ENCODE assay signal across 23 cellular contexts in genomic region chr15:64779630-64780029, GRCh38. TPM values are rescaled to one million over a fixed set of nuclear protein-coding genes. Genes with fewer than 3 reads are reported as not detected.
A peak's percentile ranks its signal among the peaks of the same experiment; 100 is the strongest.
DNase-seq lines count a peak whose midpoint lies in the region; ATAC-seq, FAIRE-seq and TF ChIP-seq lines count a peak whose summit lies in the region.
"Had no signal": no experiment of that assay in that cellular context is flagged by ENCODE, and none has a peak within 500 bp of the region (broad histone marks: within the 10 kb centered on the region; RNA-seq: fewer than 3 reads in every experiment).

No MANE protein-coding gene starts in this region.

- CTCF ChIA-PET in HEK293 (lab: Yijun Ruan, JAX) (no interaction called here), K562 (lab: Yijun Ruan, JAX; ENCODE audit: low intra/inter-chr PET ratio) (interaction anchor here (0.5 kb wide), 1 partner anchor 196 kb away, joined by 3 read pairs; no protein-coding TSS in a partner anchor)

- peaks cover 9% of the 10 kb centered on the region; the same call in 2 of the 3 replicates for H3K36me3 Mint-ChIP-seq in GM23338 (ENCODE audit: low read depth)
- no peaks in the 10 kb centered on the region for H3K36me3 Mint-ChIP-seq in endodermal cell (ENCODE audit: low read depth)
- H3K36me3 Mint-ChIP-seq: CD8-positive, alpha-beta T cell had no signal

- H3K27me3 Mint-ChIP-seq in GM23338 (ENCODE audit: insufficient read depth, low read depth, poor library complexity) = peaks cover 10% of the 10 kb centered on the region
- no peaks in the 10 kb centered on the region for H3K27me3 Mint-ChIP-seq in endodermal cell (ENCODE audit: insufficient read depth)

- H3K27me3 ChIP-seq in GM23338 (ENCODE audit: insufficient read depth) = no peaks in the 10 kb centered on the region
- peaks cover 18 to 36% of the 10 kb centered on the region in 2 experiments; a peak in 4 of 5 replicates for H3K27me3 ChIP-seq in K562 (ENCODE audit: control insufficient read depth in 2 of 2, insufficient read depth in 2 of 2, low read length in 2 of 2)
- H3K27me3 ChIP-seq in endodermal cell (ENCODE audit: control insufficient read depth, insufficient read depth, low read length, poor library complexity, severe bottlenecking) = no peaks in the 10 kb centered on the region
- peaks cover 5% of the 10 kb centered on the region; the same call in 1 of the 2 replicates for H3K27me3 ChIP-seq in BE2C
- H3K27me3 ChIP-seq in right cardiac atrium (ENCODE audit: control insufficient read depth, insufficient read depth) = no peaks in the 10 kb centered on the region

- H3K4me1 Mint-ChIP-seq in GM23338 (peaks cover 48% of the 10 kb centered on the region), endodermal cell (peaks cover 44% of the 10 kb centered on the region)

- in situ Hi-C loops in K562 (cut with MboI) = no loop called here

- intact Hi-C loops in K562 (cut with micrococcal nuclease) = no loop called here
- intact Hi-C loops in right cardiac atrium (cut with DNase I) = no loop called here

- H3K9me3 Mint-ChIP-seq in GM23338 (no peaks in the 10 kb centered on the region), endodermal cell (no peaks in the 10 kb centered on the region)
- H3K9me3 Mint-ChIP-seq: CD4-positive, alpha-beta T cell; CD8-positive, alpha-beta T cell had no signal

- no peaks in the 10 kb centered on the region for H4K20me1 ChIP-seq in GM23338 (replicated peaks; ENCODE audit: insufficient read depth)
- H4K20me1 ChIP-seq in K562 (replicated peaks; ENCODE audit: control insufficient read depth, insufficient read depth, low read length) = peaks cover 3% of the 10 kb centered on the region; the same call in 1 of the 2 replicates

- no TSS peak for BruUV-seq in K562 (replicated peaks; lab: Mats Ljungman, UMichigan)

- H3K4me1 ChIP-seq in GM23338 (ENCODE audit: insufficient read depth) (peaks cover 50% of the 10 kb centered on the region), HEK293 (ENCODE audit: control insufficient read depth, insufficient read depth, low read length) (no peaks in the 10 kb centered on the region), K562 (replicated peaks in 1 of 2; ENCODE audit: control insufficient read depth in 2 of 2, insufficient read depth in 2 of 2, low read length in 2 of 2) (peaks cover 0 to 19% of the 10 kb centered on the region in 2 experiments; a peak in 2 of 5 replicates), endodermal cell (ENCODE audit: control insufficient read depth, insufficient read depth, low read length) (peaks cover 11% of the 10 kb centered on the region), BE2C (no peaks in the 10 kb centered on the region), right cardiac atrium (ENCODE audit: control insufficient read depth, insufficient read depth, low read length) (peaks cover 3% of the 10 kb centered on the region)
- H3K4me1 ChIP-seq: Caco-2 had no signal

- H3F3A ChIP-seq in GM23338 (replicated peaks; ENCODE audit: low read depth) = peaks cover 13% of the 10 kb centered on the region; the same call in 1 of the 2 replicates

- H3K79me2 ChIP-seq in GM23338 (replicated peaks; ENCODE audit: insufficient read depth) = peaks cover 40% of the 10 kb centered on the region
- no peaks in the 10 kb centered on the region for H3K79me2 ChIP-seq in K562 (ENCODE audit: control insufficient read depth, insufficient read depth, low read length)

- H3K9ac ChIP-seq in K562 (ENCODE audit: insufficient read depth in 1 of 2, low read depth in 2 of 2, low read length in 2 of 2) (no peak overlapping the region), endodermal cell (ENCODE audit: extremely low read depth, low read length, poor library complexity, severe bottlenecking) (no peak overlapping the region)
- H3K9ac ChIP-seq: BLaER1 treated with 17β-estradiol and CSF1 and Interleukin-3, amounts not matched to agents 10 nM and 100 nM had no signal

- no peaks in the 10 kb centered on the region; the same call in 1 of the 2 replicates for H3K36me3 ChIP-seq in GM23338 (ENCODE audit: insufficient read depth)
- H3K36me3 ChIP-seq in HEK293 (ENCODE audit: control insufficient read depth in 2 of 2, insufficient read depth in 1 of 2, low read length in 2 of 2) = no peaks in the 10 kb centered on the region
- H3K36me3 ChIP-seq in K562 (ENCODE audit: control insufficient read depth, insufficient read depth, low read length) = no peaks in the 10 kb centered on the region
- H3K36me3 ChIP-seq in endodermal cell (ENCODE audit: control insufficient read depth, insufficient read depth, low read length) = no peaks in the 10 kb centered on the region
- no peaks in the 10 kb centered on the region for H3K36me3 ChIP-seq in BE2C
- H3K36me3 ChIP-seq: BLaER1 treated with 17β-estradiol and CSF1 and Interleukin-3, amounts not matched to agents 10 nM and 100 nM had no signal

- ATAC-seq in GM23338 (no peak), K562 (no peak), right cardiac atrium (no peak)
- ATAC-seq in activated CD4-positive, CD25-positive, alpha-beta regulatory T cell treated with anti-CD3 and anti-CD28 coated beads, Interleukin-2, amount 50 U/mL, for 24 hours = no peak
- ATAC-seq: CD8-positive, alpha-beta T cell had no signal

- no peaks in the 10 kb centered on the region for H3K9me1 ChIP-seq in K562 (ENCODE audit: control insufficient read depth, insufficient read depth, low read length)

- TF ChIP-seq RAD21 in K562 (CRISPR knock-in tag; conservative IDR thresholded peaks at IDR 0.05 in 1 of 2, IDR thresholded peaks at IDR 0.05 in 1 of 2) = no peak

- H3K27ac ChIP-seq in GM23338 (ENCODE audit: low read depth) = no peak overlapping the region
- no peak overlapping the region for H3K27ac ChIP-seq in HEK293 (ENCODE audit: extremely low read depth, low read depth, low read length)
- H3K27ac ChIP-seq in K562 (ENCODE audit: extremely low read depth, low read depth, low read length) = no peak overlapping the region
- no peak overlapping the region for H3K27ac ChIP-seq in endodermal cell (ENCODE audit: low read depth, low read length)
- H3K27ac ChIP-seq in right cardiac atrium (ENCODE audit: low read length) = no peak overlapping the region
- H3K27ac ChIP-seq: BLaER1 treated with 17β-estradiol and CSF1 and Interleukin-3, amounts not matched to agents 10 nM and 100 nM; C4-2B had no signal

- H3K9me2 ChIP-seq in GM23338 (ENCODE audit: insufficient read depth) = no peaks in the 10 kb centered on the region

- H2AFZ ChIP-seq in GM23338 = no peak overlapping the region
- H2AFZ ChIP-seq in K562 (ENCODE audit: low read depth, low read length) = no peak overlapping the region

- DNase-seq in GM23338 (ENCODE audit: low spot score) = no peak
- DNase-seq in K562 (ENCODE audit: extremely low read depth in 1 of 4, low spot score in 3 of 4) = no peak
- no peak for DNase-seq in endodermal cell
- no peak for DNase-seq in effector CD8-positive, alpha-beta T cell (lab: John Stamatoyannopoulos, UW)
- no peak for DNase-seq in BE2C
- DNase-seq in right cardiac atrium = no peak
- DNase-seq: 8988T; ACHN; Caco-2; Calu3; CD4-positive, alpha-beta T cell; CD8-positive, alpha-beta T cell; DMS79 treated with DMSO at 0.1 percent for 48 hours; GF-D8 had no signal

- TF ChIP-seq POLR2A in K562 (conservative IDR thresholded peaks at IDR 0.05) = no peak

- TF ChIP-seq CTCF in GM23338 (conservative IDR thresholded peaks at IDR 0.05; ENCODE audit: low read depth in 2 of 2) = no peak
- no peak for TF ChIP-seq CTCF in HEK293 (tag by site-specific recombination; IDR thresholded peaks at IDR 0.05)
- TF ChIP-seq CTCF in K562 (IDR thresholded peaks at IDR 0.05 in 2 of 3, conservative IDR thresholded peaks at IDR 0.05 in 1 of 3; ENCODE audit: insufficient read depth in 2 of 3, low read depth in 1 of 3, low read length in 3 of 3) = no peak
- TF ChIP-seq CTCF in endodermal cell (conservative IDR thresholded peaks at IDR 0.05) = no peak
- TF ChIP-seq CTCF in BE2C (IDR thresholded peaks at IDR 0.05; ENCODE audit: low read depth, low read length) = no peak

- TF ChIP-seq EP300 in K562 (IDR thresholded peaks at IDR 0.05; ENCODE audit: low read length) = no peak

- 5% methylated on average over 1 of the region's 1 CpG for WGBS in K562 (ENCODE audit: insufficient coverage, low coverage, missing lambda C conversion rate)
- 82 to 100% methylated on average over 1 of the region's 1 CpG for WGBS in endodermal cell (ENCODE audit: insufficient coverage in 1 of 2, insufficient read length in 1 of 2), 2 experiments
- 93% methylated on average over 1 of the region's 1 CpG for WGBS in right cardiac atrium

- FAIRE-seq in K562 (lab: Jason Lieb, UNC) = no peak
- FAIRE-seq: A204.1, D721Med, G401.6, GM12891, GM19239 had no signal

- H3K9me3 ChIP-seq in HEK293 (ENCODE audit: control insufficient read depth, insufficient read depth, low read depth, low read length) = no peaks in the 10 kb centered on the region
- no peaks in the 10 kb centered on the region for H3K9me3 ChIP-seq in K562 (replicated peaks; ENCODE audit: control insufficient read depth, insufficient read depth, low read depth, low read length)
- H3K9me3 ChIP-seq in endodermal cell (ENCODE audit: control insufficient read depth, low read length) = no peaks in the 10 kb centered on the region
- no peaks in the 10 kb centered on the region; the same call in 1 of the 2 replicates for H3K9me3 ChIP-seq in BE2C
- H3K9me3 ChIP-seq in right cardiac atrium (ENCODE audit: control insufficient read depth, low read length) = no peaks in the 10 kb centered on the region
- H3K9me3 ChIP-seq: BLaER1 treated with 17β-estradiol and CSF1 and Interleukin-3, amounts not matched to agents 10 nM and 100 nM; Caco-2 had no signal

- H3K4me2 ChIP-seq in GM23338 (peak overlapping the region; percentile 58; the same call in 1 of the 2 replicates), K562 (ENCODE audit: insufficient read depth, low read length) (no peak overlapping the region)
- H3K4me2 ChIP-seq: BLaER1 treated with 17β-estradiol and CSF1 and Interleukin-3, amounts not matched to agents 10 nM and 100 nM had no signal

- H3K4me3 ChIP-seq in GM23338 = no peak overlapping the region
- H3K4me3 ChIP-seq in HEK293 (ENCODE audit: low read depth, low read length) = no peak overlapping the region
- no peak overlapping the region for H3K4me3 ChIP-seq in K562
- peak overlapping the region; percentile 30 for H3K4me3 ChIP-seq in endodermal cell (ENCODE audit: low read length)
- no peak overlapping the region for H3K4me3 ChIP-seq in BE2C (ENCODE audit: low read depth, low read length)
- no peak overlapping the region for H3K4me3 ChIP-seq in right cardiac atrium (ENCODE audit: low read length)
- H3K4me3 ChIP-seq: BLaER1 treated with 17β-estradiol and CSF1 and Interleukin-3, amounts not matched to agents 10 nM and 100 nM had no signal

- H3K27ac Mint-ChIP-seq in GM23338 (no peak overlapping the region), endodermal cell (peak overlapping the region; percentile 28)
- H3K27ac Mint-ChIP-seq: CD4-positive, alpha-beta T cell; CD8-positive, alpha-beta T cell had no signal

- H3K4me3 Mint-ChIP-seq in GM23338 (no peak overlapping the region), endodermal cell (no peak overlapping the region)
- H3K4me3 Mint-ChIP-seq: CD4-positive, alpha-beta T cell; CD8-positive, alpha-beta T cell had no signal

- POLR2A ChIA-PET in HEK293 (lab: Yijun Ruan, JAX) = no interaction called here
- POLR2A ChIA-PET in K562 (lab: Yijun Ruan, JAX) = interaction anchor here (0.6 kb wide), 1 partner anchor 70 kb away, joined by 4 read pairs; no protein-coding TSS in a partner anchor

RNA-seq across cellular contexts. Expression of gene RBPMS2, which starts 4.2 kb away (rescaled TPM):
- total RNA-seq in GM23338 (2014; rRNA removed; shearing (Covaris generic)) = 36.9 and 53.3 TPM in 2 replicates
- polyA plus RNA-seq in GM23338 (2016; fragmentation: Nextera tagmentation; extraction: Ambion mirVana) (171 and 179 TPM in 2 replicates), K562 (2011; rRNA removed) (0.36 and 1.4 TPM in 2 replicates), K562 (2014; fragmentation: Illumina TruSeq; extraction: Trizol) (2.4 and 3.0 TPM in 2 replicates), K562 (2014; fragmentation: Nextera tagmentation; extraction: Ambion mirVana) (under 1 TPM; 0.28 to 0.38 TPM), K562 (2014; rRNA removed) (0.61 and 1.8 TPM in 2 replicates), right cardiac atrium (392 TPM)
- 0.93 and 1.2 TPM in 2 replicates for total RNA-seq in K562 (2011; cell fraction: chromatin; rRNA removed; ENCODE audit: low replicate concordance)
- 0.53 and 1.2 TPM in 2 replicates for total RNA-seq in K562 (2011; cell fraction: nucleolus; rRNA removed)
- 0.66 and 2.4 TPM in 2 replicates for total RNA-seq in K562 (2011; cell fraction: nucleoplasm; rRNA removed)
- total RNA-seq in K562 (2014; rRNA removed) (0.23 and 0.29 TPM in 2 replicates), K562 (2014; rRNA removed; fragmentation: Illumina TruSeq; extraction: Trizol) (0.11 and 0.16 TPM in 2 replicates), K562 (2015; rRNA removed; fragmentation: Illumina TruSeq; extraction: Trizol) (0.08 TPM in 1 of 2 replicates, not detected in the other), K562 (2021) (2.6 and 2.7 TPM in 2 replicates), endodermal cell (100 to 1,000 TPM in 1 of 2 donors, 10 to 100 TPM in 1; 86.0 to 131 TPM), right cardiac atrium (100 to 1,000 TPM; 380 to 503 (median 388) TPM)
- 0.83 and 1.5 TPM in 2 replicates for polyA plus RNA-seq in K562 (2011; cell fraction: cytosol; rRNA removed)
- 1.00 and 1.8 TPM in 2 replicates for polyA plus RNA-seq in K562 (2011; cell fraction: nucleus; rRNA removed)
- polyA plus RNA-seq in K562 (2012) = 1.4 and 3.2 TPM in 2 replicates
- 0.42 and 0.77 TPM in 2 replicates for polyA minus RNA-seq in K562 (2011; rRNA and poly(A)+ RNA removed)
- 1.3 and 1.4 TPM in 2 replicates for polyA minus RNA-seq in K562 (2011; cell fraction: cytosol; rRNA and poly(A)+ RNA removed)
- polyA minus RNA-seq in K562 (2011; cell fraction: nucleus; rRNA and poly(A)+ RNA removed) = 0.27 and 0.44 TPM in 2 replicates
- 59.9 TPM for polyA plus RNA-seq in endodermal cell (2013, experiment 1 of 2)
- polyA plus RNA-seq in endodermal cell (2013, experiment 2 of 2) = 49.6 TPM
- 1.0 TPM for polyA plus RNA-seq in BE2C (2012; ENCODE audit: insufficient read depth, insufficient read length, low read depth)
- total RNA-seq: CD4-positive, alpha-beta T cell; CD8-positive, alpha-beta T cell had no signal

RNA-seq across cellular contexts. Expression of gene PIF1, which starts 45.8 kb away (rescaled TPM):
- 193 and 200 TPM in 2 replicates for total RNA-seq in GM23338 (2014; rRNA removed; shearing (Covaris generic))
- 106 and 116 TPM in 2 replicates for polyA plus RNA-seq in GM23338 (2016; fragmentation: Nextera tagmentation; extraction: Ambion mirVana)
- 111 and 178 TPM in 2 replicates for total RNA-seq in K562 (2011; cell fraction: chromatin; rRNA removed; ENCODE audit: low replicate concordance)
- 129 and 141 TPM in 2 replicates for total RNA-seq in K562 (2011; cell fraction: nucleolus; rRNA removed)
- 141 and 143 TPM in 2 replicates for total RNA-seq in K562 (2011; cell fraction: nucleoplasm; rRNA removed)
- 16.6 and 19.6 TPM in 2 replicates for total RNA-seq in K562 (2014; rRNA removed)
- 6.1 and 7.9 TPM in 2 replicates for total RNA-seq in K562 (2014; rRNA removed; fragmentation: Illumina TruSeq; extraction: Trizol)
- 9.1 and 11.5 TPM in 2 replicates for total RNA-seq in K562 (2015; rRNA removed; fragmentation: Illumina TruSeq; extraction: Trizol)
- total RNA-seq in K562 (2021) = 16.8 and 21.7 TPM in 2 replicates
- 25.5 and 33.4 TPM in 2 replicates for polyA plus RNA-seq in K562 (2011; rRNA removed)
- 20.7 and 25.2 TPM in 2 replicates for polyA plus RNA-seq in K562 (2011; cell fraction: cytosol; rRNA removed)
- polyA plus RNA-seq in K562 (2011; cell fraction: nucleus; rRNA removed) = 89.5 and 138 TPM in 2 replicates
- 13.5 and 20.7 TPM in 2 replicates for polyA plus RNA-seq in K562 (2012)
- 10.5 and 14.8 TPM in 2 replicates for polyA plus RNA-seq in K562 (2014; fragmentation: Illumina TruSeq; extraction: Trizol)
- polyA plus RNA-seq in K562 (2014; fragmentation: Nextera tagmentation; extraction: Ambion mirVana) = 1 to 10 TPM; 1.1 to 1.5 TPM
- 34.0 and 37.9 TPM in 2 replicates for polyA plus RNA-seq in K562 (2014; rRNA removed)
- polyA minus RNA-seq in K562 (2011; rRNA and poly(A)+ RNA removed) = 4.6 and 7.2 TPM in 2 replicates
- 6.5 and 6.6 TPM in 2 replicates for polyA minus RNA-seq in K562 (2011; cell fraction: cytosol; rRNA and poly(A)+ RNA removed)
- polyA minus RNA-seq in K562 (2011; cell fraction: nucleus; rRNA and poly(A)+ RNA removed) = 20.7 TPM in 2 replicates
- 10 to 100 TPM; 60.7 to 64.6 TPM for total RNA-seq in endodermal cell
- polyA plus RNA-seq in endodermal cell (2013, experiment 1 of 2) = 46.2 TPM
- 44.8 TPM for polyA plus RNA-seq in endodermal cell (2013, experiment 2 of 2)
- polyA plus RNA-seq in BE2C (2012; ENCODE audit: insufficient read depth, insufficient read length, low read depth) = 4.6 TPM
- total RNA-seq in right cardiac atrium = 1 to 10 TPM in 1 of 4 donors, under 1 TPM in 3; 0.25 to 1.1 (median 0.62) TPM
- 0.86 TPM for polyA plus RNA-seq in right cardiac atrium

Comparison
In these comparisons a context has a peak if more than half of its experiments do, and no peak if none do; other contexts are left out.
1. RNA of gene RBPMS2, which starts 4.2 kb away (total RNA-seq): 380 to 503 TPM in right cardiac atrium, 86.0 to 131 TPM in endodermal cell and 36.9 to 53.3 TPM in GM23338; 0.08 to 2.7 TPM in K562; every median in the first group is over 10 times any median in the second.